In the genomic region with DNA sequence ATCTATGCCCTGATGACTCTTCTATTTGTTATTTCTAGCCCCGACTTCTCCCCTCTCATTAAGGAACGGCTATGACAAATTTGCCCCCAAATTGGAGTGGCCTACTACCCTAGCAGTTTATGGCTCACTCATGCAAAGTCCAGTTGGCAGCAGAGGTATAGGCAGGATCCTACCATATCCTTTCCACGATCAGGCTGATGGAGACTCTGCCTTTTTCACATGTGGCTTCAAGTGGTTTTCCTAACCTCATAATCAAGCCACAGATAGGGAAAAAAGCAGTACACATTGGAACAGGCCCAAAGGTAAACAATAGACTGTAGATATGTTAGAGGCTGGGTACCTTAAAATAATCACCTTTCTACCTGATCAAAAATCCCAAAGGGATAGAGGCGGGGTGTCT, we compare ENCODE assay signal across 18 cellular contexts.
"Had no signal": no experiment of that assay in that cellular context is flagged by ENCODE, and none has a peak within 500 bp of the region (broad histone marks: within the 10 kb centered on the region; RNA-seq: fewer than 3 reads in every experiment).

No MANE protein-coding gene starts in this region.

- H3K4me3 Mint-ChIP-seq: activated CD4-positive, alpha-beta memory T cell treated with anti-CD3 and anti-CD28 coated beads for 36 hours; activated CD4-positive, alpha-beta T cell treated with anti-CD3 and anti-CD28 coated beads, Interleukin-2, amount 10 ng/mL, durations not matched to agents 7 days and 5 days; activated naive CD8-positive, alpha-beta T cell; activated T-cell treated with anti-CD3 and anti-CD28 coated beads, Interleukin-2, amount 50 U/mL, for 4 hours; brain; central memory CD8-positive, alpha-beta T cell had no signal

- H3K36me3 Mint-ChIP-seq: activated CD4-positive, alpha-beta memory T cell treated with anti-CD3 and anti-CD28 coated beads for 36 hours; activated naive CD8-positive, alpha-beta T cell had no signal

- DNase-seq: activated CD4-positive, alpha-beta memory T cell treated with anti-CD3 and anti-CD28 coated beads for 36 hours; activated CD4-positive, alpha-beta T cell treated with anti-CD3 and anti-CD28 coated beads, Interleukin-2, amount 10 ng/mL, durations not matched to agents 7 days and 5 days; activated CD4-positive, CD25-positive, alpha-beta regulatory T cell; activated CD8-positive, alpha-beta memory T cell treated with anti-CD3 and anti-CD28 coated beads for 24 hours; activated effector memory CD4-positive, alpha-beta T cell treated with anti-CD3 and anti-CD28 coated beads, Interleukin-2, amount 50 U/mL, for 16 hours; activated naive CD4-positive, alpha-beta T cell treated with Interleukin-2 at 50 U/mL for 16 hours; activated T-cell treated with anti-CD3 and anti-CD28 coated beads, Interleukin-2, amount 50 U/mL, for 4 hours; amygdala; KG1; NCI-H1048; NCI-H1417 treated with DMSO at 0.1 percent for 48 hours; NCI-H1694 treated with DMSO at 0.1 percent for 48 hours; NCI-H2029 treated with DMSO at 0.1 percent for 48 hours; NCI-H526 treated with DMSO at 0.1 percent for 48 hours; T-helper 2 cell had no signal

- H3K27me3 Mint-ChIP-seq: activated CD4-positive, alpha-beta memory T cell treated with anti-CD3 and anti-CD28 coated beads for 36 hours; activated CD4-positive, alpha-beta T cell treated with anti-CD3 and anti-CD28 coated beads, Interleukin-2, amount 10 ng/mL, durations not matched to agents 7 days and 5 days; activated naive CD8-positive, alpha-beta T cell; brain; central memory CD8-positive, alpha-beta T cell had no signal

- ATAC-seq: activated T-cell treated with anti-CD3 and anti-CD28 coated beads, Interleukin-2, amount 50 U/mL, for 4 hours had no signal

- H3K4me1 Mint-ChIP-seq: activated CD4-positive, alpha-beta T cell treated with anti-CD3 and anti-CD28 coated beads, Interleukin-2, amount 10 ng/mL, durations not matched to agents 7 days and 5 days; brain; central memory CD8-positive, alpha-beta T cell had no signal

- H3K9me3 Mint-ChIP-seq: activated CD4-positive, alpha-beta T cell treated with anti-CD3 and anti-CD28 coated beads, Interleukin-2, amount 10 ng/mL, durations not matched to agents 7 days and 5 days; brain had no signal

- H3K27ac Mint-ChIP-seq: activated CD4-positive, alpha-beta memory T cell treated with anti-CD3 and anti-CD28 coated beads for 36 hours; activated CD4-positive, alpha-beta T cell treated with anti-CD3 and anti-CD28 coated beads, Interleukin-2, amount 10 ng/mL, durations not matched to agents 7 days and 5 days; activated naive CD8-positive, alpha-beta T cell; brain had no signal
